30 cellular contexts compared by ENCODE assay signal in genomic region chr2:239916205-239917127, GRCh38.
DNase-seq lines count a peak whose midpoint lies in the region; ATAC-seq, FAIRE-seq and TF ChIP-seq lines count a peak whose summit lies in the region.
"Had no signal": no experiment of that assay in that cellular context is flagged by ENCODE, and none has a peak within 500 bp of the region (broad histone marks: within the 10 kb centered on the region; RNA-seq: fewer than 3 reads in every experiment).

No MANE protein-coding gene starts in this region.

- peaks cover 15% of the 10 kb centered on the region for H3K9me3 Mint-ChIP-seq in activated T-cell treated with anti-CD3 and anti-CD28 coated beads, Interleukin-2, amount 50 U/mL, for 24 hours
- H3K9me3 Mint-ChIP-seq: activated T-helper 17 cell treated with anti-CD3 and anti-CD28 coated beads, Interleukin-2, amount 50 U/mL, for 72 hours; central memory CD8-positive, alpha-beta T cell; natural killer cell treated with Interleukin-12 subunit alpha and Interleukin-12 subunit beta and Interleukin-15 and Interleukin-18, amount 100 ng/mL, for 72 hours had no signal

- FAIRE-seq in urothelium cell line (lab: Jason Lieb, UNC): peak; percentile 79
- FAIRE-seq: A204.1 had no signal

- H3K27me3 Mint-ChIP-seq in activated T-cell treated with anti-CD3 and anti-CD28 coated beads, Interleukin-2, amount 50 U/mL, for 24 hours: peaks cover 3% of the 10 kb centered on the region
- H3K27me3 Mint-ChIP-seq: activated naive CD8-positive, alpha-beta T cell treated with anti-CD3 and anti-CD28 coated beads for 36 hours; activated T-helper 17 cell treated with anti-CD3 and anti-CD28 coated beads, Interleukin-2, amount 50 U/mL, for 72 hours; stimulated activated naive CD8-positive, alpha-beta T cell treated with anti-CD3 and anti-CD28 coated beads, Interleukin-15, Interleukin-2, amounts not matched to agents 100 ng/mL and 50 ng/mL, for 24 hours had no signal

- no peaks in the 10 kb centered on the region for H3K79me2 ChIP-seq in osteoblast (ENCODE audit: insufficient read depth, low read length)

- ATAC-seq in GM18867 (IDR thresholded peaks at IDR 0.05; ENCODE audit: unreplicated experiment): no peak
- ATAC-seq: activated CD4-positive, alpha-beta T cell treated with anti-CD3 and anti-CD28 coated beads for 36 hours; activated T-helper 17 cell treated with anti-CD3 and anti-CD28 coated beads, Interleukin-2, amount 50 U/mL, for 72 hours; CD8-positive, alpha-beta T cell; GM23338; left ventricle myocardium superior; natural killer cell treated with Interleukin-12 subunit alpha and Interleukin-12 subunit beta and Interleukin-15 and Interleukin-18, amount 100 ng/mL, for 72 hours; right lobe of liver had no signal

- H3K27ac ChIP-seq in epithelial cell of prostate (peak overlapping the region; percentile 56), osteoblast (ENCODE audit: low read depth, low read length) (no peak overlapping the region)
- H3K27ac ChIP-seq: KMS-11, ovary, right lobe of liver, tibial nerve had no signal

- H3K36me3 Mint-ChIP-seq in activated T-cell treated with anti-CD3 and anti-CD28 coated beads, Interleukin-2, amount 50 U/mL, for 24 hours (ENCODE audit: low read depth): peaks cover 12% of the 10 kb centered on the region
- H3K36me3 Mint-ChIP-seq: activated naive CD8-positive, alpha-beta T cell treated with anti-CD3 and anti-CD28 coated beads for 36 hours; natural killer cell treated with Interleukin-12 subunit alpha and Interleukin-12 subunit beta and Interleukin-15 and Interleukin-18, amount 100 ng/mL, for 72 hours had no signal

- no peak overlapping the region for H3K4me3 ChIP-seq in osteoblast (ENCODE audit: insufficient read depth, low read length)
- H3K4me3 ChIP-seq: GM23338, ovary, right lobe of liver, tibial nerve had no signal

- no peak overlapping the region for H3K4me3 Mint-ChIP-seq in activated T-cell treated with anti-CD3 and anti-CD28 coated beads, Interleukin-2, amount 50 U/mL, for 24 hours
- H3K4me3 Mint-ChIP-seq: activated CD4-positive, alpha-beta T cell treated with anti-CD3 and anti-CD28 coated beads for 36 hours; activated naive CD8-positive, alpha-beta T cell treated with anti-CD3 and anti-CD28 coated beads for 36 hours; activated T-helper 17 cell treated with anti-CD3 and anti-CD28 coated beads, Interleukin-2, amount 50 U/mL, for 72 hours; CD8-positive, alpha-beta T cell; central memory CD8-positive, alpha-beta T cell; GM23338; immature natural killer cell; natural killer cell treated with Interleukin-12 subunit alpha and Interleukin-12 subunit beta and Interleukin-15 and Interleukin-18, amount 100 ng/mL, for 72 hours; stimulated activated naive CD8-positive, alpha-beta T cell treated with anti-CD3 and anti-CD28 coated beads, Interleukin-15, Interleukin-2, amounts not matched to agents 100 ng/mL and 50 ng/mL, for 24 hours had no signal

- no peak overlapping the region for H3K4me2 ChIP-seq in osteoblast (ENCODE audit: insufficient read depth, low read length)
- H3K4me2 ChIP-seq: GM23338, KMS-11 had no signal

- peaks cover 6% of the 10 kb centered on the region for H3K9me3 ChIP-seq in osteoblast (ENCODE audit: low read depth, low read length)
- H3K9me3 ChIP-seq: right lobe of liver had no signal

- no peaks in the 10 kb centered on the region for H4K20me1 ChIP-seq in osteoblast (ENCODE audit: insufficient read depth, low read length)

- no peak for TF ChIP-seq CTCF in osteoblast (IDR thresholded peaks at IDR 0.05; ENCODE audit: extremely low read depth, low read depth, low read length)

- no peaks in the 10 kb centered on the region for H3K36me3 ChIP-seq in osteoblast (ENCODE audit: insufficient read depth, low read length)
- H3K36me3 ChIP-seq: ovary, right lobe of liver, tibial nerve had no signal

- no peaks in the 10 kb centered on the region for H3K4me1 ChIP-seq in osteoblast (ENCODE audit: insufficient read depth, low read length)
- H3K4me1 ChIP-seq: right lobe of liver had no signal

- peaks cover 2% of the 10 kb centered on the region for H3K4me1 Mint-ChIP-seq in activated T-cell treated with anti-CD3 and anti-CD28 coated beads, Interleukin-2, amount 50 U/mL, for 24 hours (ENCODE audit: low read depth)
- H3K4me1 Mint-ChIP-seq: activated T-helper 17 cell treated with anti-CD3 and anti-CD28 coated beads, Interleukin-2, amount 50 U/mL, for 72 hours had no signal

- no peak overlapping the region for H3K27ac Mint-ChIP-seq in activated T-cell treated with anti-CD3 and anti-CD28 coated beads, Interleukin-2, amount 50 U/mL, for 24 hours
- H3K27ac Mint-ChIP-seq: activated CD4-positive, alpha-beta T cell treated with anti-CD3 and anti-CD28 coated beads for 36 hours; activated naive CD8-positive, alpha-beta T cell treated with anti-CD3 and anti-CD28 coated beads for 36 hours; activated T-helper 17 cell treated with anti-CD3 and anti-CD28 coated beads, Interleukin-2, amount 50 U/mL, for 72 hours; CD8-positive, alpha-beta T cell; GM23338; immature natural killer cell; natural killer cell treated with Interleukin-12 subunit alpha and Interleukin-12 subunit beta and Interleukin-15 and Interleukin-18, amount 100 ng/mL, for 72 hours; stimulated activated naive CD8-positive, alpha-beta T cell treated with anti-CD3 and anti-CD28 coated beads, Interleukin-15, Interleukin-2, amounts not matched to agents 100 ng/mL and 50 ng/mL, for 24 hours had no signal

- peak; percentile 25 for DNase-seq in activated T-cell treated with anti-CD3 and anti-CD28 coated beads, Interleukin-2, amount 50 U/mL, for 24 hours
- DNase-seq in activated T-cell treated with anti-CD3 and anti-CD28 coated beads, Interleukin-2, amount 50 U/mL, for 1 hour: no peak
- DNase-seq in epithelial cell of prostate (ENCODE audit: low read depth, low spot score) (no peak), osteoblast (ENCODE audit: insufficient read length, low spot score, missing footprints) (peak; percentile 56), urothelium cell line (ENCODE audit: low spot score) (no peak), hippocampal formation (lab: John Stamatoyannopoulos, UW) (no peak), COR-L47 (lab: John Stamatoyannopoulos, UW) (no peak)
- DNase-seq: activated CD4-positive, alpha-beta T cell treated with anti-CD3 and anti-CD28 coated beads for 36 hours; activated naive CD8-positive, alpha-beta T cell treated with anti-CD3 and anti-CD28 coated beads for 36 hours; AML-193; foreskin melanocyte; GF-D8; immature natural killer cell; left ventricle myocardium superior; midbrain; NCI-H1436 treated with DMSO at 0.1 percent for 48 hours; NCI-H2171; NCI-H524; ovary had no signal

- no peaks in the 10 kb centered on the region for H3K27me3 ChIP-seq in osteoblast (ENCODE audit: insufficient read depth, low read length)
- H3K27me3 ChIP-seq: ovary, right lobe of liver, tibial nerve had no signal

- H2AFZ ChIP-seq in osteoblast (ENCODE audit: low read length): no peak overlapping the region
- H2AFZ ChIP-seq: GM23338 had no signal

Comparison
In these comparisons a context has a peak if more than half of its experiments do, and no peak if none do; other contexts are left out.
1. DNase-seq: peak in activated T-cell treated with anti-CD3 and anti-CD28 coated beads, Interleukin-2, amount 50 U/mL, for 24 hours (single experiment) and osteoblast (single experiment); none in activated T-cell treated with anti-CD3 and anti-CD28 coated beads, Interleukin-2, amount 50 U/mL, for 1 hour (single experiment), epithelial cell of prostate (single experiment), urothelium cell line (single experiment), hippocampal formation (0 of 2) and COR-L47 (single experiment).